In genomic region chr3:99248130-99248529, GRCh38 we compare ENCODE assay signal across 1 cellular context.
TF ChIP-seq lines count a peak whose summit lies in the region.

No MANE protein-coding gene starts in this region.

TF ChIP-seq in SK-N-SH, 30 proteins besides CTCF, POLR2A, EP300 and RAD21 (continued from another document):
- no peak for TF ChIP-seq REST (IDR thresholded peaks at IDR 0.05; ENCODE audit: low read depth, low read length)
- TF ChIP-seq TCF12 (IDR thresholded peaks at IDR 0.05), result no peak
- TF ChIP-seq SIN3A (IDR thresholded peaks at IDR 0.05; ENCODE audit: borderline replicate concordance, low read depth, low read length), result no peak
- TF ChIP-seq POLR2AphosphoS5 (IDR thresholded peaks at IDR 0.05; ENCODE audit: low read depth, low read length), result no peak
- TF ChIP-seq GATA2 (CRISPR knock-in tag; IDR thresholded peaks at IDR 0.05), result no peak
- TF ChIP-seq MAX (IDR thresholded peaks at IDR 0.05; ENCODE audit: low read depth), result no peak
- TF ChIP-seq MXI1 (IDR thresholded peaks at IDR 0.05; ENCODE audit: low read depth, low read length), result no peak
- TF ChIP-seq EZH2phosphoT487 (IDR thresholded peaks at IDR 0.05; ENCODE audit: borderline replicate concordance, low read depth), result no peak
